Comparison of ENCODE assay signal across 18 cellular contexts in the genomic region with DNA sequence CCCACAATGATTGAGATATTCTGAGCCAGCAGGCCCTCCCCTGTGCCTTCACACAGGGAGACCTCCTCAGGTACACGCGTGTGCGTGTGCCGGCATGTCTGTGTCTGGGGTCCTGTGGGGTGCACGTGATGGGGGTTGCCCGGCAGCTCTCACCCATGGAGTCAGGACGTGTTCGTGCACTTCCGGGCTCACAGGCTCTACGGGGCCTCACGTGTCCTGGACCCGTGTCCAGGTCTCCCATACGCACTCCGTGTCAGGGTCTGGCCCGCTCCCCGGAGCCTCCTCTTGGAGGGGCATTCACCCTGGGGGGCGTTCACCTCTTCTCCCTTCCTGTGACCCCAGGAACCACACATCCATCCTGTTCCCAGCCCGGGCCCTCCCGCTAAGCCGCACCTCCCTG. TPM values are rescaled to one million over a fixed set of nuclear protein-coding genes. Genes with fewer than 3 reads are reported as not detected.
"Had no signal": no experiment of that assay in that cellular context is flagged by ENCODE, and none has a peak within 500 bp of the region (broad histone marks: within the 10 kb centered on the region; RNA-seq: fewer than 3 reads in every experiment).

No MANE protein-coding gene starts in this region.

- H3K4me3 ChIP-seq: colonic mucosa, gastroesophageal sphincter, lower lobe of right lung, prostate gland, stomach, uterus had no signal

- H3K27ac ChIP-seq: colonic mucosa, gastroesophageal sphincter, lower lobe of right lung, prostate gland, stomach, uterus had no signal

- H3K27me3 ChIP-seq: uterus had no signal

- H3K36me3 ChIP-seq: colonic mucosa, gastroesophageal sphincter, lower lobe of right lung, prostate gland, stomach, uterus had no signal

- DNase-seq: activated CD4-positive, alpha-beta memory T cell treated with anti-CD3 and anti-CD28 coated beads for 36 hours; activated CD4-positive, alpha-beta T cell treated with anti-CD3 and anti-CD28 coated beads for 1 hour; activated naive CD4-positive, alpha-beta T cell; activated naive CD8-positive, alpha-beta T cell treated with anti-CD3 and anti-CD28 coated beads, Interleukin-2, amount 50 U/mL, for 24 hours; activated T-cell treated with anti-CD3 and anti-CD28 coated beads, Interleukin-2, amount 50 U/mL, for 72 hours; colonic mucosa; effector CD8-positive, alpha-beta T cell; hypothalamus; lower lobe of right lung; naive thymus-derived CD4-positive, alpha-beta T cell; occipital lobe; stimulated activated CD4-positive, alpha-beta T cell treated with anti-CD3 and anti-CD28 coated beads, Interleukin-4, amount 100 ng/mL, for 1 hour; stomach; uterus had no signal

- H3K9me3 ChIP-seq: colonic mucosa, gastroesophageal sphincter, lower lobe of right lung, prostate gland, stomach, uterus had no signal

- ATAC-seq: activated naive CD8-positive, alpha-beta T cell treated with anti-CD3 and anti-CD28 coated beads, Interleukin-2, amount 50 U/mL, for 24 hours; activated T-cell treated with anti-CD3 and anti-CD28 coated beads, Interleukin-2, amount 50 U/mL, for 72 hours; gastroesophageal sphincter; lower lobe of right lung; naive thymus-derived CD4-positive, alpha-beta T cell had no signal

RNA-seq across cellular contexts. Expression of a gene that starts 13.1 kb away (rescaled TPM):
- total RNA-seq: activated CD4-positive, alpha-beta memory T cell treated with anti-CD3 and anti-CD28 coated beads for 36 hours; naive thymus-derived CD4-positive, alpha-beta T cell; T-helper 2 cell treated with Interferon-gamma antibody and Interleukin-4, amounts not matched to agents 100 ng/mL and 5 ng/mL, for 36 hours had no signal

RNA-seq across cellular contexts. Expression of a gene that starts 29.4 kb away (rescaled TPM):
- total RNA-seq: cardiac septum, occipital lobe had no signal

RNA-seq across cellular contexts. Expression of a gene that starts 45.0 kb away (rescaled TPM):
- total RNA-seq: activated CD4-positive, alpha-beta memory T cell treated with anti-CD3 and anti-CD28 coated beads for 36 hours; activated T-cell treated with anti-CD3 and anti-CD28 coated beads, Interleukin-2, amount 50 U/mL, for 72 hours; colonic mucosa; lower lobe of right lung; naive thymus-derived CD4-positive, alpha-beta T cell; T-helper 2 cell treated with Interferon-gamma antibody and Interleukin-4, amounts not matched to agents 100 ng/mL and 5 ng/mL, for 36 hours had no signal
- polyA plus RNA-seq: naive thymus-derived CD4-positive, alpha-beta T cell had no signal
